22 cellular contexts compared by ENCODE assay signal in the genomic region with DNA sequence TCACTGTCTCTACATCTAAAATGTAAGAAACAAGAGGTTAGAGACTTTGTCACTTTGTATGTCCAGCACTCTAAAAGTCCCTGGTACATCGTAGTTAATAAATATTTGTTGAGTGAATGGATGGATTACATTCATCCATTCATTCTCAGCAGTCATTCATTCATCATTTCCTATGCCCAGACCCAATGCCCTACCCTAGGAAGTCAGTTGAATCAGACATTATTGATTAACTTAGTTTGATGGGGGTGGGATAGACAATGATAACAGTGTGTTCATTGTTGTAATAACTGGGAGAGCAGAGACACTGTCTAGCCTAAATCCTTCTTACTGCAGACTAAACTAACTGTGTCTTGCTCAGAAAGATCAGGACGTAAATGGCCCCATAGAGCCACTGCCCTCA. TPM values are rescaled to one million over a fixed set of nuclear protein-coding genes. Genes with fewer than 3 reads are reported as not detected.
DNase-seq lines count a peak whose midpoint lies in the region; ATAC-seq and TF ChIP-seq lines count a peak whose summit lies in the region.
"Had no signal": no experiment of that assay in that cellular context is flagged by ENCODE, and none has a peak within 500 bp of the region (broad histone marks: within the 10 kb centered on the region; RNA-seq: fewer than 3 reads in every experiment).

No MANE protein-coding gene starts in this region.

- intact Hi-C loops in CD14-positive monocyte (cut with micrococcal nuclease): no loop called here

- H3K4me3 ChIP-seq in Loucy (ENCODE audit: low read length, poor library complexity, severe bottlenecking): peak overlapping the region; percentile 84
- H3K4me3 ChIP-seq: thyroid gland had no signal

- H3K4me2 ChIP-seq in Loucy (ENCODE audit: low read depth, low read length, poor library complexity, severe bottlenecking): peak overlapping the region; percentile 89

- H3K36me3 ChIP-seq in Loucy (ENCODE audit: insufficient read depth, low read length): peaks cover 17% of the 10 kb centered on the region
- H3K36me3 ChIP-seq: thyroid gland had no signal

- peaks cover 14% of the 10 kb centered on the region for H4K20me1 ChIP-seq in Loucy (ENCODE audit: insufficient read depth, low read length, poor library complexity, severe bottlenecking)

- no peak overlapping the region for H3K4me3 Mint-ChIP-seq in activated naive CD4-positive, alpha-beta T cell treated with anti-CD3 and anti-CD28 coated beads, Interleukin-2, amount 50 U/mL, for 24 hours
- peak overlapping the region; percentile 91 for H3K4me3 Mint-ChIP-seq in activated T-helper 17 cell treated with anti-CD3 and anti-CD28 coated beads, Interleukin-2, amount 50 U/mL, for 72 hours
- H3K4me3 Mint-ChIP-seq in CD14-positive monocyte: no peak overlapping the region

- H3K27me3 ChIP-seq in Loucy (ENCODE audit: insufficient read depth, low read length, poor library complexity, severe bottlenecking): no peaks in the 10 kb centered on the region
- H3K27me3 ChIP-seq: thyroid gland had no signal

- no peaks in the 10 kb centered on the region for H3F3A ChIP-seq in Loucy (ENCODE audit: low read depth)

- 0 out of 2 replicates have a peak overlapping the region, but pooled peaks have one; percentile 83 for H2AFZ ChIP-seq in Loucy (ENCODE audit: low read length)

- no peaks in the 10 kb centered on the region for H3K9me2 ChIP-seq in Loucy (replicated peaks; ENCODE audit: low read depth, low read length)

- no peaks in the 10 kb centered on the region for H3K9me3 Mint-ChIP-seq in activated naive CD4-positive, alpha-beta T cell treated with anti-CD3 and anti-CD28 coated beads, Interleukin-2, amount 50 U/mL, for 24 hours
- no peaks in the 10 kb centered on the region for H3K9me3 Mint-ChIP-seq in activated T-helper 17 cell treated with anti-CD3 and anti-CD28 coated beads, Interleukin-2, amount 50 U/mL, for 72 hours
- peaks cover 0 to 1% (median 0%) of the 10 kb centered on the region in 7 donors for H3K9me3 Mint-ChIP-seq in CD14-positive monocyte
- H3K9me3 Mint-ChIP-seq: CD8-positive, alpha-beta T cell; endodermal cell; stimulated activated memory B cell treated with anti-CD40 and anti-IgM and Interleukin-4, amounts not matched to agents 10 μg/mL and 1 μg/mL and 100 μg/mL, for 72 hours; T-helper 1 cell treated with Interleukin-12 subunit alpha and Interleukin-12 subunit beta and Interleukin-4 antibody, amounts not matched to agents 30 μg/mL and 1 μg/mL, for 36 hours had no signal

- H3K9ac ChIP-seq in Loucy (ENCODE audit: low read depth, low read length, poor library complexity, severe bottlenecking): peak overlapping the region; percentile 95
- H3K9ac ChIP-seq: KMS-11 had no signal

- no peak for DNase-seq in activated naive CD4-positive, alpha-beta T cell treated with anti-CD3 and anti-CD28 coated beads, Interleukin-2, amount 50 U/mL, for 16 hours
- DNase-seq in renal cortical epithelial cell (ENCODE audit: low read depth) (peak; percentile 39), NK-92 (lab: John Stamatoyannopoulos, UW; ENCODE audit: unreplicated experiment) (no peak), CD14-positive monocyte (ENCODE audit: low spot score) (no peak)
- DNase-seq: CD8-positive, alpha-beta T cell; DMS79; endodermal cell; NCI-H1092 treated with DMSO at 0.1 percent for 48 hours; NCI-H2081 treated with DMSO at 0.1 percent for 48 hours; right cardiac atrium; SHP77 treated with DMSO at 0.1 percent for 48 hours; thyroid gland had no signal

- H3K36me3 Mint-ChIP-seq in activated naive CD4-positive, alpha-beta T cell treated with anti-CD3 and anti-CD28 coated beads, Interleukin-2, amount 50 U/mL, for 24 hours: peaks cover 3% of the 10 kb centered on the region
- peaks cover 38% of the 10 kb centered on the region for H3K36me3 Mint-ChIP-seq in activated T-helper 17 cell treated with anti-CD3 and anti-CD28 coated beads, Interleukin-2, amount 50 U/mL, for 72 hours (ENCODE audit: low read depth)
- peaks cover 3% of the 10 kb centered on the region in 2 donors for H3K36me3 Mint-ChIP-seq in CD14-positive monocyte
- H3K36me3 Mint-ChIP-seq: CD8-positive, alpha-beta T cell had no signal

- no peak for ATAC-seq in activated T-helper 17 cell treated with anti-CD3 and anti-CD28 coated beads, Interleukin-2, amount 50 U/mL, for 72 hours (replicated peaks)
- no peak for ATAC-seq in GM18868 (IDR thresholded peaks at IDR 0.05; ENCODE audit: unreplicated experiment)
- ATAC-seq: CD8-positive, alpha-beta T cell; right cardiac atrium; stimulated activated memory B cell treated with anti-CD40 and anti-IgM and Interleukin-4, amounts not matched to agents 10 μg/mL and 1 μg/mL and 100 μg/mL, for 72 hours had no signal

- H3K4me1 Mint-ChIP-seq in activated naive CD4-positive, alpha-beta T cell treated with anti-CD3 and anti-CD28 coated beads, Interleukin-2, amount 50 U/mL, for 24 hours: peaks cover 7% of the 10 kb centered on the region
- peaks cover 17% of the 10 kb centered on the region for H3K4me1 Mint-ChIP-seq in activated T-helper 17 cell treated with anti-CD3 and anti-CD28 coated beads, Interleukin-2, amount 50 U/mL, for 72 hours
- peaks cover 24% of the 10 kb centered on the region for H3K4me1 Mint-ChIP-seq in CD14-positive monocyte

- TF ChIP-seq CTCF in Loucy (conservative IDR thresholded peaks at IDR 0.05; ENCODE audit: low read length): no peak
- TF ChIP-seq CTCF in CD14-positive monocyte (IDR thresholded peaks at IDR 0.05): no peak

- peaks cover 49% of the 10 kb centered on the region for H3K4me1 ChIP-seq in Loucy (ENCODE audit: insufficient read depth, low read length, poor library complexity, severe bottlenecking)

- H3K27me3 Mint-ChIP-seq in activated naive CD4-positive, alpha-beta T cell treated with anti-CD3 and anti-CD28 coated beads, Interleukin-2, amount 50 U/mL, for 24 hours: no peaks in the 10 kb centered on the region
- H3K27me3 Mint-ChIP-seq in activated T-helper 17 cell treated with anti-CD3 and anti-CD28 coated beads, Interleukin-2, amount 50 U/mL, for 72 hours: no peaks in the 10 kb centered on the region
- H3K27me3 Mint-ChIP-seq in CD14-positive monocyte (ENCODE audit: low read depth in 3 of 3): peaks cover 0 to 13% (median 2%) of the 10 kb centered on the region in 3 donors

- peaks cover 54% of the 10 kb centered on the region for H3K79me2 ChIP-seq in Loucy (ENCODE audit: insufficient read depth, low read length)

- peak overlapping the region; percentile 30 for H3K27ac Mint-ChIP-seq in activated naive CD4-positive, alpha-beta T cell treated with anti-CD3 and anti-CD28 coated beads, Interleukin-2, amount 50 U/mL, for 24 hours
- no peak overlapping the region for H3K27ac Mint-ChIP-seq in activated T-helper 17 cell treated with anti-CD3 and anti-CD28 coated beads, Interleukin-2, amount 50 U/mL, for 72 hours
- H3K27ac Mint-ChIP-seq in CD14-positive monocyte: no peak overlapping the region
- H3K27ac Mint-ChIP-seq: CD8-positive, alpha-beta T cell; endodermal cell; T-helper 1 cell treated with Interleukin-12 subunit alpha and Interleukin-12 subunit beta and Interleukin-4 antibody, amounts not matched to agents 30 μg/mL and 1 μg/mL, for 36 hours had no signal

- no peaks in the 10 kb centered on the region for H3K9me3 ChIP-seq in Loucy (ENCODE audit: insufficient read depth, low read depth, low read length)
- H3K9me3 ChIP-seq: thyroid gland had no signal

RNA-seq across cellular contexts. Expression of gene CENPM, which starts 1.2 kb away (rescaled TPM):
- total RNA-seq in activated T-helper 17 cell treated with anti-CD3 and anti-CD28 coated beads, Interleukin-2, amount 50 U/mL, for 72 hours: 10 to 100 TPM; 62.3 to 90.5 TPM
- total RNA-seq in renal cortical epithelial cell: 1.8 and 10.8 TPM in 2 replicates
- polyA plus RNA-seq in CD14-positive monocyte: under 1 TPM in 1 of 2 donors, not detected in 1; 0.20 TPM

RNA-seq across cellular contexts. Expression of gene SEPTIN3, which starts 21.1 kb away (rescaled TPM):
- total RNA-seq in activated T-helper 17 cell treated with anti-CD3 and anti-CD28 coated beads, Interleukin-2, amount 50 U/mL, for 72 hours: 1 to 10 TPM; 2.1 to 4.1 TPM
- total RNA-seq in renal cortical epithelial cell: 0.05 and 0.35 TPM in 2 replicates
- under 1 TPM in 1 of 2 donors, not detected in 1; 0.06 TPM for polyA plus RNA-seq in CD14-positive monocyte

RNA-seq across cellular contexts. Expression of gene TNFRSF13C, which starts 21.5 kb away (rescaled TPM):
- 1 to 10 TPM; 2.7 to 7.7 TPM for total RNA-seq in activated T-helper 17 cell treated with anti-CD3 and anti-CD28 coated beads, Interleukin-2, amount 50 U/mL, for 72 hours
- total RNA-seq in renal cortical epithelial cell: 0.15 and 0.17 TPM in 2 replicates
- not detected for polyA plus RNA-seq in CD14-positive monocyte
- total RNA-seq: thyroid gland had no signal

RNA-seq across cellular contexts. Expression of gene SHISA8, which starts 33.3 kb away (rescaled TPM):
- total RNA-seq in activated T-helper 17 cell treated with anti-CD3 and anti-CD28 coated beads, Interleukin-2, amount 50 U/mL, for 72 hours: 1 to 10 TPM in 1 of 2 donors, not detected in 1; 2.8 TPM
- total RNA-seq in renal cortical epithelial cell: not detected in 2 replicates
- not detected for polyA plus RNA-seq in CD14-positive monocyte
- total RNA-seq: liver, NCI-H460, osteoblast, thyroid gland had no signal
- polyA plus RNA-seq: liver had no signal
